15 cellular contexts compared by ENCODE assay signal in the genomic region with DNA sequence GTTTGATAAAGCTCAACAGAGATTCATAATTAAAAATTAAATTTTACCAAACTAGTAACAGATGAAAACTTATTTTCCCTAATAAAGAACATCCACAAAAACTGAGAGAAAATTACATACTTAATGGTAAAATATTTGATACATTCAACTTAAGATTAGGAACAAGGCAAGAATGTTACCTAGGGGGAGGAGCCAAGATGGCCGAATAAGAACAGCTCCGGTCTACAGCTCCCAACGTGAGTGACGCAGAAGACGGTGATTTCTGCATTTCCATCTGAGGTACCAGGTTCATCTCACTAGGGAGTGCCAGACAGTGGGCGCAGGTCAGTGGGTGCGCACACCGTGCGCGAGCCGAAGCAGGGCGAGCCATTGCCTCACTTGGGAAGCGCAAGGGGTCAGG. TPM values are rescaled to one million over a fixed set of nuclear protein-coding genes. Genes with fewer than 3 reads are reported as not detected.
A peak's percentile ranks its signal among the peaks of the same experiment; 100 is the strongest.
DNase-seq lines count a peak whose midpoint lies in the region; ATAC-seq and TF ChIP-seq lines count a peak whose summit lies in the region.
"Not testable (repeated sequence)": the region's sequence is repeated elsewhere in the genome, so short reads cannot be mapped to it uniquely, and the experiment has no call there.
"Had no signal": no experiment of that assay in that cellular context is flagged by ENCODE, and none has a peak within 500 bp of the region (broad histone marks: within the 10 kb centered on the region; RNA-seq: fewer than 3 reads in every experiment).

No MANE protein-coding gene starts in this region.

- H3K36me3 Mint-ChIP-seq in GM23338 (ENCODE audit: low read depth); chondrocyte (ENCODE audit: low read depth); glutamatergic neuron (ENCODE audit: unreplicated experiment); memory B cell; neural progenitor cell; type B pancreatic cell: not testable (repeated sequence)

- not testable (repeated sequence) for H3K79me2 ChIP-seq in GM23338 (replicated peaks; ENCODE audit: insufficient read depth); neural progenitor cell (ENCODE audit: low read depth)

- not testable (repeated sequence) for H3K27ac Mint-ChIP-seq in GM23338; chondrocyte (ENCODE audit: unreplicated experiment)
- peak overlapping the region; percentile 48 for H3K27ac Mint-ChIP-seq in glutamatergic neuron (ENCODE audit: unreplicated experiment)
- H3K27ac Mint-ChIP-seq in memory B cell = peak overlapping the region; percentile 53
- peak overlapping the region; percentile 60 for H3K27ac Mint-ChIP-seq in neural progenitor cell
- peak overlapping the region; percentile 34 for H3K27ac Mint-ChIP-seq in type B pancreatic cell

- not testable (repeated sequence) for H4K20me1 ChIP-seq in GM23338 (replicated peaks; ENCODE audit: insufficient read depth); neural progenitor cell (ENCODE audit: low read depth)

- ATAC-seq in GM23338; memory B cell (ENCODE audit: low read depth): not testable (repeated sequence)

- H3K4me2 ChIP-seq in GM23338 (peak overlapping the region; percentile 37; the same call in 1 of the 2 replicates), neural progenitor cell (peak overlapping the region; percentile 28)

- DNase-seq in GM23338 (ENCODE audit: low spot score); chondrocyte (ENCODE audit: low spot score); glutamatergic neuron; memory B cell (ENCODE audit: low spot score in 2 of 2); neural progenitor cell (ENCODE audit: low spot score); type B pancreatic cell (ENCODE audit: extremely low spot score, unreplicated experiment): not testable (repeated sequence)
- DNase-seq in NCI-H774 (lab: John Stamatoyannopoulos, UW) = peak; percentile 21

- TF ChIP-seq CTCF in GM23338 (conservative IDR thresholded peaks at IDR 0.05; ENCODE audit: low read depth in 2 of 2); chondrocyte (IDR thresholded peaks at IDR 0.05); glutamatergic neuron (IDR thresholded peaks at IDR 0.05; ENCODE audit: partially characterized antibody, unreplicated experiment); neural progenitor cell (IDR thresholded peaks at IDR 0.05); type B pancreatic cell (conservative IDR thresholded peaks at IDR 0.05): not testable (repeated sequence)

- not testable (repeated sequence) for H3K27ac ChIP-seq in GM23338 (ENCODE audit: low read depth); HUES64 (ENCODE audit: low read depth, low read length); neural progenitor cell

- 36% methylated on average over 13 of the region's 13 CpGs for WGBS in HUES64

- peak overlapping the region; percentile 67 for H3K4me3 Mint-ChIP-seq in GM23338
- H3K4me3 Mint-ChIP-seq in chondrocyte (ENCODE audit: unreplicated experiment) = peak overlapping the region; percentile 12
- H3K4me3 Mint-ChIP-seq in glutamatergic neuron (ENCODE audit: unreplicated experiment) = peak overlapping the region; percentile 77
- H3K4me3 Mint-ChIP-seq in memory B cell = peak overlapping the region; percentile 69
- peak overlapping the region; percentile 76 for H3K4me3 Mint-ChIP-seq in neural progenitor cell
- H3K4me3 Mint-ChIP-seq in type B pancreatic cell = peak overlapping the region; percentile 84

- not testable (repeated sequence) for H3K4me1 ChIP-seq in GM23338 (ENCODE audit: insufficient read depth); HUES64 (ENCODE audit: insufficient read depth, low read length); neural progenitor cell

- peak overlapping the region; percentile 64; the same call in 1 of the 2 replicates for H3K9ac ChIP-seq in HUES64 (ENCODE audit: low read depth, low read length)
- not testable (repeated sequence) for H3K9ac ChIP-seq in neural progenitor cell

- H3K4me1 Mint-ChIP-seq in GM23338; chondrocyte (ENCODE audit: low read depth); glutamatergic neuron (ENCODE audit: low read depth, unreplicated experiment); memory B cell; neural progenitor cell; type B pancreatic cell (ENCODE audit: unreplicated experiment): not testable (repeated sequence)

- peak overlapping the region; percentile 35; the same call in 1 of the 2 replicates for H3K4me3 ChIP-seq in GM23338
- H3K4me3 ChIP-seq in HUES64 (ENCODE audit: low read length) = peak overlapping the region; percentile 55
- peak overlapping the region; percentile 37 for H3K4me3 ChIP-seq in neural progenitor cell

- H2AFZ ChIP-seq in GM23338; neural progenitor cell (replicated peaks): not testable (repeated sequence)

- H3K36me3 ChIP-seq in GM23338 (ENCODE audit: insufficient read depth); HUES64 (ENCODE audit: insufficient read depth, low read length); neural progenitor cell: not testable (repeated sequence)

- not testable (repeated sequence) for H3K9me2 ChIP-seq in GM23338 (ENCODE audit: insufficient read depth)

- not testable (repeated sequence) for H3F3A ChIP-seq in GM23338 (replicated peaks; ENCODE audit: low read depth); neural progenitor cell (ENCODE audit: low read depth)

- not testable (repeated sequence) for H3K27me3 Mint-ChIP-seq in GM23338 (ENCODE audit: insufficient read depth, low read depth, poor library complexity); chondrocyte (ENCODE audit: low read depth); glutamatergic neuron (ENCODE audit: unreplicated experiment); memory B cell; neural progenitor cell (ENCODE audit: insufficient read depth, low read depth); type B pancreatic cell

- H3K27me3 ChIP-seq in GM23338 (ENCODE audit: insufficient read depth); HUES64 (ENCODE audit: insufficient read depth, low read length); neural progenitor cell: not testable (repeated sequence)

- not testable (repeated sequence) for H3K9me3 Mint-ChIP-seq in GM23338; chondrocyte (ENCODE audit: low read depth); glutamatergic neuron (ENCODE audit: unreplicated experiment); memory B cell; neural progenitor cell; type B pancreatic cell

- H3K9me3 ChIP-seq in HUES64 (ENCODE audit: insufficient read depth, low read depth, low read length); neural progenitor cell (ENCODE audit: low read depth): not testable (repeated sequence)

RNA-seq across cellular contexts. Expression of a gene that starts 20.8 kb away (rescaled TPM):
- 0.12 TPM in 1 of 2 replicates, not detected in the other for total RNA-seq in GM23338 (2014; rRNA removed; shearing (Covaris generic))
- polyA plus RNA-seq in GM23338 (2016; fragmentation: Nextera tagmentation; extraction: Ambion mirVana) = not detected in 2 replicates
- polyA plus RNA-seq in HUES64 (2013, experiment 1 of 2) = 0.10 TPM
- not detected for polyA plus RNA-seq in HUES64 (2013, experiment 2 of 2)
- total RNA-seq in chondrocyte (not detected in 3 replicates), glutamatergic neuron (ENCODE audit: unreplicated experiment) (not detected), neural progenitor cell (ENCODE audit: low replicate concordance) (not detected in 2 replicates), type B pancreatic cell (ENCODE audit: low replicate concordance) (0.31 and 3.0 TPM in 2 replicates)
- total RNA-seq: A673; CD4-positive, alpha-beta memory T cell; HFFc6; HT1080; IMR-90; PC-3; Right ventricle myocardium inferior had no signal
- polyA plus RNA-seq: CD4-positive, alpha-beta memory T cell; IMR-90 had no signal

Comparison
In these comparisons a context has a peak if more than half of its experiments do, and no peak if none do; other contexts are left out.
1. H3K4me3 Mint-ChIP-seq: peak in every context shown above with its lines; median percentile 84 in type B pancreatic cell; 77 in glutamatergic neuron; 76 in neural progenitor cell; 69 in memory B cell; 67 in GM23338; 12 in chondrocyte.